Comparison of ENCODE assay signal across 15 cellular contexts in genomic region chr5:15992918-15993317, GRCh38.
DNase-seq lines count a peak whose midpoint lies in the region; ATAC-seq, FAIRE-seq and TF ChIP-seq lines count a peak whose summit lies in the region.
"Had no signal": no experiment of that assay in that cellular context is flagged by ENCODE, and none has a peak within 500 bp of the region (broad histone marks: within the 10 kb centered on the region; RNA-seq: fewer than 3 reads in every experiment).

No MANE protein-coding gene starts in this region.

- intact Hi-C loops in mammary epithelial cell (cut with micrococcal nuclease): loop anchor here (5.0 to 10.0 kb wide), 3 partner anchors 166 to 1308 kb away; no protein-coding TSS in a partner anchor
- intact Hi-C loops in activated T-helper 2 cell treated with anti-CD3 and anti-CD28 coated beads, Interferon-gamma antibody, Interleukin-2, Interleukin-4, amounts not matched to agents 10 μg/mL and 5 μg/mL and 100 μg/mL, durations not matched to agents 14 hours and 24 hours and 36 hours (cut with micrococcal nuclease): no loop called here

- dilution Hi-C loops in mammary epithelial cell (cut with HindIII; ENCODE audit: low sequenced_read_pairs): no loop called here
- dilution Hi-C loops in keratinocyte (cut with MboI; ENCODE audit: extremely low pct_ligation_motif_present, low sequenced_read_pairs): no loop called here

- H4K20me1 ChIP-seq in mammary epithelial cell (ENCODE audit: insufficient read depth, low read length): no peaks in the 10 kb centered on the region
- no peaks in the 10 kb centered on the region for H4K20me1 ChIP-seq in keratinocyte (ENCODE audit: control insufficient read depth, extremely low read depth, insufficient read depth, low read length)

- no peaks in the 10 kb centered on the region for H3K36me3 ChIP-seq in mammary epithelial cell (ENCODE audit: insufficient read depth, low read length)
- H3K36me3 ChIP-seq in keratinocyte (ENCODE audit: control insufficient read depth in 2 of 2, extremely low read depth in 1 of 2, insufficient read depth in 2 of 2, low read length in 2 of 2): no peaks in the 10 kb centered on the region
- H3K36me3 ChIP-seq: tibial nerve had no signal

- H3K4me1 Mint-ChIP-seq in activated T-helper 2 cell treated with anti-CD3 and anti-CD28 coated beads, Interferon-gamma antibody, Interleukin-2, Interleukin-4, amounts not matched to agents 10 μg/mL and 5 μg/mL and 100 μg/mL, durations not matched to agents 14 hours and 24 hours and 36 hours (ENCODE audit: low read depth): no peaks in the 10 kb centered on the region
- H3K4me1 Mint-ChIP-seq: activated CD4-positive, alpha-beta memory T cell treated with anti-CD3 and anti-CD28 coated beads, Interleukin-2, amount 10 ng/mL, durations not matched to agents 7 days and 5 days; natural killer cell had no signal

- H3K36me3 Mint-ChIP-seq in activated T-helper 2 cell treated with anti-CD3 and anti-CD28 coated beads, Interferon-gamma antibody, Interleukin-2, Interleukin-4, amounts not matched to agents 10 μg/mL and 5 μg/mL and 100 μg/mL, durations not matched to agents 14 hours and 24 hours and 36 hours (ENCODE audit: low read depth): no peaks in the 10 kb centered on the region

- CTCF ChIA-PET in A549 (lab: Yijun Ruan, JAX): no interaction called here
- CTCF ChIA-PET in mammary epithelial cell (lab: Charles Lee; ENCODE audit: low non-redundant PET): interaction anchor here (0.7 kb wide), 1 partner anchor 158 kb away, joined by 5 read pairs; no protein-coding TSS in a partner anchor

- H3K27ac ChIP-seq in A549: no peak overlapping the region
- H3K27ac ChIP-seq in mammary epithelial cell (ENCODE audit: insufficient read depth, low read depth, low read length): peak overlapping the region; percentile 76
- peak overlapping the region; percentile 52 for H3K27ac ChIP-seq in keratinocyte (ENCODE audit: control insufficient read depth, insufficient read depth, low read length)
- H3K27ac ChIP-seq: tibial nerve had no signal

- TF ChIP-seq EP300 in A549 (IDR thresholded peaks at IDR 0.05): no peak

- DNase-seq in A549 (ENCODE audit: low read depth in 1 of 2, low spot score in 1 of 2) (peak in 1 of 2 experiments; percentile 27), HS-5 (ENCODE audit: low read depth) (peak; percentile 51), mammary epithelial cell (peak; percentile 65), keratinocyte (ENCODE audit: low read depth, low spot score) (no peak), GM13976 (ENCODE audit: low spot score) (no peak), NCI-H2107 (lab: John Stamatoyannopoulos, UW) (no peak)
- no peak for DNase-seq in activated T-helper 2 cell treated with anti-CD3 and anti-CD28 coated beads, Interferon-gamma antibody, Interleukin-2, Interleukin-4, amounts not matched to agents 10 μg/mL and 5 μg/mL and 100 μg/mL, durations not matched to agents 14 hours and 24 hours and 36 hours (ENCODE audit: low spot score)
- DNase-seq: activated CD4-positive, alpha-beta memory T cell treated with anti-CD3 and anti-CD28 coated beads, Interleukin-2, amount 10 ng/mL, durations not matched to agents 7 days and 5 days; activated naive CD4-positive, alpha-beta T cell treated with Interleukin-2 at 50 U/mL for 16 hours; KG1; natural killer cell; NCI-H2081 treated with DMSO at 0.1 percent for 48 hours had no signal

- in situ Hi-C loops in mammary epithelial cell (cut with MboI; ENCODE audit: low sequenced_read_pairs in 2 of 2): loop anchor here in 1 of 2 donors (25.0 kb wide), 2 partner anchors 881 to 1281 kb away; no protein-coding TSS in a partner anchor
- in situ Hi-C loops in GM13976 (cut with MboI; ENCODE audit: low sequenced_read_pairs, unreplicated experiment): no loop called here

- H3K27me3 Mint-ChIP-seq in activated T-helper 2 cell treated with anti-CD3 and anti-CD28 coated beads, Interferon-gamma antibody, Interleukin-2, Interleukin-4, amounts not matched to agents 10 μg/mL and 5 μg/mL and 100 μg/mL, durations not matched to agents 14 hours and 24 hours and 36 hours (ENCODE audit: low read depth): no peaks in the 10 kb centered on the region
- H3K27me3 Mint-ChIP-seq: activated CD4-positive, alpha-beta memory T cell treated with anti-CD3 and anti-CD28 coated beads, Interleukin-2, amount 10 ng/mL, durations not matched to agents 7 days and 5 days had no signal

- no peak overlapping the region for H3K4me3 Mint-ChIP-seq in activated T-helper 2 cell treated with anti-CD3 and anti-CD28 coated beads, Interferon-gamma antibody, Interleukin-2, Interleukin-4, amounts not matched to agents 10 μg/mL and 5 μg/mL and 100 μg/mL, durations not matched to agents 14 hours and 24 hours and 36 hours (ENCODE audit: low read depth)
- H3K4me3 Mint-ChIP-seq: activated CD4-positive, alpha-beta memory T cell treated with anti-CD3 and anti-CD28 coated beads, Interleukin-2, amount 10 ng/mL, durations not matched to agents 7 days and 5 days; natural killer cell had no signal

- H3K9me3 ChIP-seq in A549: 0 out of 3 replicates have a peak, but pooled peaks cover 3% of the 10 kb centered on the region
- no peaks in the 10 kb centered on the region for H3K9me3 ChIP-seq in mammary epithelial cell (replicated peaks; ENCODE audit: insufficient read depth, low read length)
- no peaks in the 10 kb centered on the region for H3K9me3 ChIP-seq in keratinocyte (ENCODE audit: control insufficient read depth, low read depth, low read length)

- H3K9me3 Mint-ChIP-seq in activated T-helper 2 cell treated with anti-CD3 and anti-CD28 coated beads, Interferon-gamma antibody, Interleukin-2, Interleukin-4, amounts not matched to agents 10 μg/mL and 5 μg/mL and 100 μg/mL, durations not matched to agents 14 hours and 24 hours and 36 hours: peaks cover 39% of the 10 kb centered on the region

- no peak overlapping the region for H3K27ac Mint-ChIP-seq in activated T-helper 2 cell treated with anti-CD3 and anti-CD28 coated beads, Interferon-gamma antibody, Interleukin-2, Interleukin-4, amounts not matched to agents 10 μg/mL and 5 μg/mL and 100 μg/mL, durations not matched to agents 14 hours and 24 hours and 36 hours
- H3K27ac Mint-ChIP-seq: activated CD4-positive, alpha-beta memory T cell treated with anti-CD3 and anti-CD28 coated beads, Interleukin-2, amount 10 ng/mL, durations not matched to agents 7 days and 5 days; natural killer cell had no signal

- peak overlapping the region; percentile 2; the same call in 1 of the 3 replicates for H3K4me2 ChIP-seq in A549
- H3K4me2 ChIP-seq in mammary epithelial cell (ENCODE audit: insufficient read depth, low read depth, low read length): peak overlapping the region; percentile 67
- H3K4me2 ChIP-seq in keratinocyte (ENCODE audit: control insufficient read depth, extremely low read depth, insufficient read depth, low read depth, low read length): peak overlapping the region; percentile 17

- no TSS peak for BruUV-seq in mammary epithelial cell (replicated peaks; lab: Mats Ljungman, UMichigan)

- no peaks in the 10 kb centered on the region for H3K9me1 ChIP-seq in keratinocyte (ENCODE audit: control insufficient read depth, extremely low read depth, insufficient read depth, low read length)

- ATAC-seq in A549: 0 out of 6 replicates have a peak, but pooled peaks of 1 of the 2 experiments have one; percentile 24
- ATAC-seq in GM18511 (IDR thresholded peaks at IDR 0.05; ENCODE audit: unreplicated experiment): no peak
- ATAC-seq: natural killer cell had no signal

- POLR2A ChIA-PET in A549 (lab: Yijun Ruan, JAX): no interaction called here

- no peak overlapping the region for H3K9ac ChIP-seq in mammary epithelial cell (ENCODE audit: insufficient read depth, low read length)
- H3K9ac ChIP-seq in keratinocyte (ENCODE audit: control insufficient read depth, extremely low read depth, insufficient read depth, low read length): peak overlapping the region; percentile 1

- H3K4me1 ChIP-seq in A549 (peaks cover 4% of the 10 kb centered on the region; the same call in 1 of the 3 replicates), mammary epithelial cell (ENCODE audit: insufficient read depth, low read length) (peaks cover 13% of the 10 kb centered on the region), keratinocyte (ENCODE audit: control insufficient read depth, extremely low read depth, insufficient read depth, low read length) (peaks cover 14% of the 10 kb centered on the region)
- H3K4me1 ChIP-seq: tibial nerve had no signal

- TF ChIP-seq CTCF in A549 (IDR thresholded peaks at IDR 0.05) (no peak), mammary epithelial cell (conservative IDR thresholded peaks at IDR 0.05 in 1 of 2, IDR thresholded peaks at IDR 0.05 in 1 of 2; ENCODE audit: extremely low read depth in 1 of 2, insufficient read depth in 1 of 2, low read depth in 1 of 2, low read length in 2 of 2) (peak in 1 of 2 donors; percentile 22), keratinocyte (optimal IDR thresholded peaks at IDR 0.05 in 1 of 3, IDR thresholded peaks at IDR 0.05 in 1 of 3, conservative IDR thresholded peaks at IDR 0.05 in 1 of 3; ENCODE audit: extremely low read depth in 1 of 3, insufficient read depth in 2 of 3, low read length in 3 of 3) (peak in 2 of 3 experiments; percentile 12 to 21), GM13976 (IDR thresholded peaks at IDR 0.05; ENCODE audit: borderline replicate concordance, control extremely low read depth, extremely low read depth, insufficient read depth, missing control alignments) (no peak)

- H2AFZ ChIP-seq in mammary epithelial cell (ENCODE audit: low read depth, low read length): peak overlapping the region; percentile 64
- H2AFZ ChIP-seq in keratinocyte (ENCODE audit: control insufficient read depth, low read length): peak overlapping the region; percentile 82

- 13% methylated on average over 2 of the region's 2 CpGs for WGBS in A549 (ENCODE audit: missing lambda C conversion rate)
- WGBS in mammary epithelial cell (ENCODE audit: low coverage, missing lambda C conversion rate): 40% methylated on average over 2 of the region's 2 CpGs

- H3K79me2 ChIP-seq in mammary epithelial cell (ENCODE audit: insufficient read depth, low read length) (no peaks in the 10 kb centered on the region), keratinocyte (ENCODE audit: control insufficient read depth, insufficient read depth, low read length) (no peaks in the 10 kb centered on the region)

- H3K27me3 ChIP-seq in mammary epithelial cell (ENCODE audit: insufficient read depth, low read length): no peaks in the 10 kb centered on the region
- no peaks in the 10 kb centered on the region for H3K27me3 ChIP-seq in keratinocyte (ENCODE audit: control insufficient read depth, extremely low read depth, insufficient read depth, low read length)
- H3K27me3 ChIP-seq: tibial nerve had no signal

- TF ChIP-seq POLR2A in A549 (IDR thresholded peaks at IDR 0.05; ENCODE audit: low read length): no peak

- H3K4me3 ChIP-seq in A549: no peak overlapping the region
- no peak overlapping the region for H3K4me3 ChIP-seq in mammary epithelial cell (replicated peaks in 1 of 3; ENCODE audit: insufficient read depth in 1 of 3, low read depth in 2 of 3, low read length in 3 of 3)
- peak overlapping the region in 1 of 3 experiments; percentile 36 for H3K4me3 ChIP-seq in keratinocyte (ENCODE audit: control insufficient read depth in 2 of 3, extremely low read depth in 1 of 3, insufficient read depth in 2 of 3, low read depth in 1 of 3, low read length in 3 of 3)
- H3K4me3 ChIP-seq: tibial nerve had no signal

- TF ChIP-seq RAD21 in A549 (conservative IDR thresholded peaks at IDR 0.05 in 1 of 2, IDR thresholded peaks at IDR 0.05 in 1 of 2): no peak

- FAIRE-seq in A549 (lab: Jason Lieb, UNC) (no peak), keratinocyte (lab: Jason Lieb, UNC) (no peak)
- FAIRE-seq: frontal cortex had no signal

Comparison
In these comparisons a context has a peak if more than half of its experiments do, and no peak if none do; other contexts are left out.
1. DNase-seq: peak in HS-5 (single experiment) and mammary epithelial cell (single experiment); none in keratinocyte (single experiment), GM13976 (single experiment), NCI-H2107 (single experiment) and activated T-helper 2 cell treated with anti-CD3 and anti-CD28 coated beads, Interferon-gamma antibody, Interleukin-2, Interleukin-4, amounts not matched to agents 10 μg/mL and 5 μg/mL and 100 μg/mL, durations not matched to agents 14 hours and 24 hours and 36 hours (single experiment).
2. H3K27ac ChIP-seq: peak in mammary epithelial cell (single experiment) and keratinocyte (single experiment); none in A549 (0 of 2).
3. H3K4me2 ChIP-seq: peak in every context shown above with its lines; median percentile 67 in mammary epithelial cell; 17 in keratinocyte; 2 in A549.
4. CTCF ChIP-seq: peak in keratinocyte (2 of 3); none in A549 (single experiment) and GM13976 (single experiment).